In the genomic region with DNA sequence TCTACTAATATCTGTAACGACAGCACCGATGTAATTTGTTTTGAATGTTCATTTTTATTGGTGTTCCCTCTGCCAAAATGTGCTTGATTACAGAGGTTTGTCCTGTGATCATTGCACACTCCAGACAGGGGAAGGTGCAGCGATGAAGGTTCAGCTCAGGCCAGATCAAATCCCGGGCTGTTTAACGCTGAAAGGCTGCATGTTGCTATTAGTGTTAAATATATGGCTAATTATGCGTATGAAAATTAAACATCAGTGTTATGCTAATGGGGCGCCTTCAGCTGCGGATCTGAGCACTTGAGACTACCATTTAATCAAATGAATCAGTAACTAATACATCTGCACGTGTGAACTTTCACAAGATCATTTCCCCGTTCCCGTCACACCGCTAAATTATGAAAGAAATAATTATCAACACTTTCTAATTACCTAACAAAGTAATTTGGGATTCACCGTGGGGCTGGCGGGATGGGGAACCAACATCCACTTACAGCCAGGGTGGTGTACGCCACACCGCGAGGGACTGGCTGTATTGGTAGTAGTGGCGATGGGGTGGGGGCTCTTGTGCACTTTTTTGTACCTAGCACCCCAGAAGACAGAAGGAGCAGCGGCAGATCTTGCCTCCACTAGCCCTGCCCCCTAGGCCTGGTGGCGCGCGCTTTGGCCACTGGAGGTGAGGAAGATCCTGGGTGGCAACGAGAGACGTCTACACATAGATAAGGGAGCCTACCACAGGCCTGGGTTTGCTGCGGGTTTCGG, we compare ENCODE assay signal across 9 cellular contexts. TPM values are rescaled to one million over a fixed set of nuclear protein-coding genes. Genes with fewer than 3 reads are reported as not detected.
DNase-seq lines count a peak whose midpoint lies in the region; ATAC-seq, FAIRE-seq and TF ChIP-seq lines count a peak whose summit lies in the region.
"Had no signal": no experiment of that assay in that cellular context is flagged by ENCODE, and none has a peak within 500 bp of the region (broad histone marks: within the 10 kb centered on the region; RNA-seq: fewer than 3 reads in every experiment).

No MANE protein-coding gene starts in this region.

- DNase-seq in BJ (ENCODE audit: low read depth) (no peak), GM12892 (ENCODE audit: insufficient read length) (no peak), left kidney (ENCODE audit: low read depth, low spot score) (peak; percentile 11), KBM-7 (no peak), NCI-H345 treated with DMSO at 0.1 percent for 48 hours (lab: John Stamatoyannopoulos, UW; ENCODE audit: unreplicated experiment) (no peak)
- no peak for DNase-seq in stimulated activated naive CD4-positive, alpha-beta T cell treated with Interleukin-2 at 50 U/mL for 16 hours (lab: John Stamatoyannopoulos, UW)

- FAIRE-seq in GM12892 (lab: Jason Lieb, UNC) = peak; percentile 42

- no peak for TF ChIP-seq CTCF in BJ (IDR thresholded peaks at IDR 0.05; ENCODE audit: insufficient read depth, low read depth, low read length)
- no peak for TF ChIP-seq CTCF in VCaP (conservative IDR thresholded peaks at IDR 0.05)

- ATAC-seq in GM21619 (IDR thresholded peaks at IDR 0.05; ENCODE audit: unreplicated experiment) = no peak

- H3K36me3 ChIP-seq in BJ (ENCODE audit: control insufficient read depth, insufficient read depth, low read length) = no peaks in the 10 kb centered on the region
- H3K36me3 ChIP-seq: upper lobe of left lung had no signal

- no peak for TF ChIP-seq POLR2A in GM12892 (IDR thresholded peaks at IDR 0.05; ENCODE audit: low read depth, low read length)

- peak overlapping the region; percentile 94 for H3K27ac ChIP-seq in VCaP
- H3K27ac ChIP-seq: upper lobe of left lung had no signal

- CTCF ChIA-PET in BJ (lab: Yijun Ruan, JAX) = interaction anchor here (0.9 kb wide), 1 partner anchor 43 kb away, joined by 3 read pairs; no protein-coding TSS in a partner anchor

- in situ Hi-C loops in KBM-7 (cut with MboI; ENCODE audit: low pct_unique_long_range_greater_than_20kb, low sequenced_read_pairs) = no loop called here

- POLR2A ChIA-PET in BJ (lab: Charles Lee) = no interaction called here

- H3K27me3 ChIP-seq in BJ (ENCODE audit: control insufficient read depth, insufficient read depth, low read length) = peaks cover 54% of the 10 kb centered on the region

- H3K4me3 ChIP-seq in BJ (ENCODE audit: low read depth, low read length) = peak overlapping the region; percentile 52; the same call in 1 of the 2 replicates

RNA-seq across cellular contexts. Expression of a gene that starts 1.4 kb away (rescaled TPM):
- polyA plus RNA-seq in BJ (2011; rRNA removed) = 1.2 and 1.4 TPM in 2 replicates
- 0.81 and 0.98 TPM in 2 replicates for polyA minus RNA-seq in BJ (2011; rRNA and poly(A)+ RNA removed)
- polyA plus RNA-seq in GM12892 (2012; ENCODE audit: missing spikeins) = 0.28 TPM

RNA-seq across cellular contexts. Expression of a gene that starts 18.8 kb away (rescaled TPM):
- polyA plus RNA-seq in BJ (2011; rRNA removed) = 0.16 and 0.20 TPM in 2 replicates
- 0.09 and 0.15 TPM in 2 replicates for polyA minus RNA-seq in BJ (2011; rRNA and poly(A)+ RNA removed)
- polyA plus RNA-seq in GM12892 (2012; ENCODE audit: missing spikeins) = 0.17 TPM
